1 cellular context compared by ENCODE assay signal in the genomic region with DNA sequence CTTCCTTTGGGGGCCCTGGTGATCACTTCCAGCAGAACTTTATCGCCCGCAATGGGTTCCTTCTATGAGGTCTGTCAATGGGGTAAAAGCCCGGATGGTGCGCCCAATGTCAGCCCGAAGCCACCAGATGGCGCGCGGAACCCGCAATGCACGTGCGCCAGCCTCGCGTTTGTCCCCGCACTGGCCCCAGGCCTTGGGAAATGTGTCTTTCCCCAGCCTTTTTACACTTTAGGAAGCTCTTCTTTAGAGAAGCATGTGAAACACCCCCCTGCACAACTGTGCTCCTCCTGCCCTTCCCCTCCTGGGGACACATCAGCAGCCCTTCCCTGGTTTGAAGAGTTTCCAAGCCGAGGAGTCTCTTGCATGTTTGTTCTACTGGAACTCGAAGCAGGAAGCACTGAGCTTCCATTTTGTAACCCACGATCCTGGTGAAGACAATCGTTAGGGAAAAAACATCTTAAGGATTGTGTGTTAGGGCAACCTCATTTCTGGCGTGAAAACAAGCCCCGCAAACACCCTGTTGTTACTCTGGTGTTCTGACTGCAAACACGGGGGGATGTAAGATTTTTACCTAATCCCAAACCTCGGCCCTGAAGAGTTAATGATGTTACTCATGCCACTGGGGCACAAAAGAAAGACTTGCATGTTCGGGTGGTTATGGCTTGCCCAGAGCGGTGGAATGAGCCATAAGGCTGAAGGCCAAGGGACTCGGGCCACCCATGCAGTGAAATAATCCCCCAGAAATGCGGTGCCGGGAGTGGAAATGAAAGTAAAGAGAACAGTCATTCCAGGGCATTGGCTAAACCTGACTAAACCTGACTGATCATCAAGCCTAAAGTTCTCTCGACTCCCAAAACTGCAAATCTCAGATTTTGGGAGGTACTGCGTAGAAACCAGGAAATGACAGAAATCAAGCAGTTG.
TF ChIP-seq lines count a peak whose summit lies in the region.

No MANE protein-coding gene starts in this region.

TF ChIP-seq in K562, 482 proteins besides CTCF, POLR2A, EP300 and RAD21 (continued from another document and continues in another):
- TF ChIP-seq ZNF395 (CRISPR knock-in tag; IDR thresholded peaks at IDR 0.05), result peak; percentile 97
- TF ChIP-seq ZNF239 (CRISPR knock-in tag; IDR thresholded peaks at IDR 0.05), result peak; percentile 74
- TF ChIP-seq BRF1 (IDR thresholded peaks at IDR 0.05; ENCODE audit: borderline replicate concordance, extremely low read depth, insufficient read length), result no peak
- peak in 2 of 3 experiments; percentile 26 to 65 for TF ChIP-seq YY1 (IDR thresholded peaks at IDR 0.05; ENCODE audit: borderline replicate concordance in 1 of 3, control insufficient read depth in 1 of 3, extremely low read depth in 1 of 3, insufficient read depth in 3 of 3, insufficient read length in 1 of 3, insufficient replicate concordance in 2 of 3, low read depth in 1 of 3, low read length in 2 of 3)
- no peak for TF ChIP-seq CBX2 (IDR thresholded peaks at IDR 0.05; ENCODE audit: insufficient read depth, low read length, poor library complexity, severe bottlenecking)
- no peak for TF ChIP-seq ZNF436 (CRISPR knock-in tag; IDR thresholded peaks at IDR 0.05)
- no peak for TF ChIP-seq ZFP30 (CRISPR knock-in tag; IDR thresholded peaks at IDR 0.05; ENCODE audit: borderline replicate concordance)
- TF ChIP-seq CAMTA2 (CRISPR knock-in tag; conservative IDR thresholded peaks at IDR 0.05), result no peak
- peak; percentile 63; the same call in 1 of the 2 replicates for TF ChIP-seq CBX5 (IDR thresholded peaks at IDR 0.05; ENCODE audit: borderline replicate concordance, low read depth)
- no peak for TF ChIP-seq RUNX1 (IDR thresholded peaks at IDR 0.05; ENCODE audit: low read depth)
- no peak for TF ChIP-seq SMAD1 (IDR thresholded peaks at IDR 0.05; ENCODE audit: low read depth, low read length, partially characterized antibody)
- peak; percentile 91 for TF ChIP-seq ZNF766 (CRISPR knock-in tag; conservative IDR thresholded peaks at IDR 0.05)
- no peak for TF ChIP-seq NFATC3 (IDR thresholded peaks at IDR 0.05)
- TF ChIP-seq ZFX (CRISPR knock-in tag; IDR thresholded peaks at IDR 0.05), result peak; percentile 90
- TF ChIP-seq CGGBP1 (CRISPR knock-in tag; IDR thresholded peaks at IDR 0.05), result 0 out of 2 replicates have a peak, but pooled peaks have one; percentile 50
- no peak for TF ChIP-seq RBM17 (IDR thresholded peaks at IDR 0.05; ENCODE audit: borderline replicate concordance, low read depth, low read length)
- TF ChIP-seq TEAD4 (IDR thresholded peaks at IDR 0.05; ENCODE audit: low read length), result peak; percentile 39
- peak; percentile 87; the same call in 1 of the 2 replicates for TF ChIP-seq TEAD4 (CRISPR knock-in tag; IDR thresholded peaks at IDR 0.05; ENCODE audit: borderline replicate concordance)
- no peak for TF ChIP-seq HLTF (IDR thresholded peaks at IDR 0.05)
- TF ChIP-seq ZNF384 (IDR thresholded peaks at IDR 0.05; ENCODE audit: low read depth, low read length), result peak; percentile 23; the same call in 1 of the 2 replicates
- TF ChIP-seq ILK (tag; IDR thresholded peaks at IDR 0.05; ENCODE audit: borderline replicate concordance, low read depth), result no peak
- TF ChIP-seq ELF2 (CRISPR knock-in tag; IDR thresholded peaks at IDR 0.05), result peak; percentile 75
- peak; percentile 29; the same call in 1 of the 2 replicates for TF ChIP-seq BCOR (IDR thresholded peaks at IDR 0.05)
- TF ChIP-seq NONO (IDR thresholded peaks at IDR 0.05; ENCODE audit: low read depth in 2 of 2, low read length in 1 of 2), result no peak
- no peak for TF ChIP-seq XRCC4 (IDR thresholded peaks at IDR 0.05; ENCODE audit: extremely low read depth, insufficient read depth, insufficient read length)
- TF ChIP-seq TAF15 (IDR thresholded peaks at IDR 0.05; ENCODE audit: low read depth, low read length), result no peak
- TF ChIP-seq, protein P1, sequence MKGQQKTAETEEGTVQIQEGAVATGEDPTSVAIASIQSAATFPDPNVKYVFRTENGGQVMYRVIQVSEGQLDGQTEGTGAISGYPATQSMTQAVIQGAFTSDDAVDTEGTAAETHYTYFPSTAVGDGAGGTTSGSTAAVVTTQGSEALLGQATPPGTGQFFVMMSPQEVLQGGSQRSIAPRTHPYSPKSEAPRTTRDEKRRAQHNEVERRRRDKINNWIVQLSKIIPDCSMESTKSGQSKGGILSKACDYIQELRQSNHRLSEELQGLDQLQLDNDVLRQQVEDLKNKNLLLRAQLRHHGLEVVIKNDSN (CRISPR knock-in tag; IDR thresholded peaks at IDR 0.05), result no peak
- TF ChIP-seq BDP1 (IDR thresholded peaks at IDR 0.05; ENCODE audit: insufficient read depth, insufficient read length), result no peak
- no peak; the same call in 1 of the 2 replicates for TF ChIP-seq ZNF311 (CRISPR knock-in tag; IDR thresholded peaks at IDR 0.05)
- no peak for TF ChIP-seq ZNF780A (CRISPR knock-in tag; IDR thresholded peaks at IDR 0.05)
- TF ChIP-seq CBFB (CRISPR knock-in tag; IDR thresholded peaks at IDR 0.05), result peak; percentile 92
- TF ChIP-seq IRF2 (CRISPR knock-in tag; IDR thresholded peaks at IDR 0.05), result no peak
- no peak for TF ChIP-seq MLLT1 (IDR thresholded peaks at IDR 0.05)
- TF ChIP-seq C11orf30 (IDR thresholded peaks at IDR 0.05; ENCODE audit: low read depth), result no peak
- no peak for TF ChIP-seq ZEB2 (IDR thresholded peaks at IDR 0.05)
- peak; percentile 83 for TF ChIP-seq NFXL1 (CRISPR knock-in tag; IDR thresholded peaks at IDR 0.05)
- peak; percentile 40 for TF ChIP-seq ERF (CRISPR knock-in tag; IDR thresholded peaks at IDR 0.05)
- TF ChIP-seq NFIC (IDR thresholded peaks at IDR 0.05), result peak; percentile 58
- no peak for TF ChIP-seq DACH1 (IDR thresholded peaks at IDR 0.05; ENCODE audit: partially characterized antibody)
- TF ChIP-seq CBX8 (IDR thresholded peaks at IDR 0.05; ENCODE audit: borderline replicate concordance, extremely low read depth, low read depth, low read length, poor library complexity, severe bottlenecking), result no peak
- peak; percentile 97 for TF ChIP-seq ZNF584 (CRISPR knock-in tag; IDR thresholded peaks at IDR 0.05; ENCODE audit: low read depth)
- no peak for TF ChIP-seq EZH2 (IDR thresholded peaks at IDR 0.05; ENCODE audit: borderline replicate concordance, low read depth, low read length)
- TF ChIP-seq ZNF583 (CRISPR knock-in tag; IDR thresholded peaks at IDR 0.05), result peak; percentile 89
- peak; percentile 95 for TF ChIP-seq ZNF175 (CRISPR knock-in tag; IDR thresholded peaks at IDR 0.05; ENCODE audit: low read depth)
- TF ChIP-seq TARDBP (IDR thresholded peaks at IDR 0.05), result no peak; the same call in 1 of the 2 replicates
- peak; percentile 37; the same call in 1 of the 2 replicates for TF ChIP-seq ATF7 (IDR thresholded peaks at IDR 0.05)
- TF ChIP-seq, protein P2, sequence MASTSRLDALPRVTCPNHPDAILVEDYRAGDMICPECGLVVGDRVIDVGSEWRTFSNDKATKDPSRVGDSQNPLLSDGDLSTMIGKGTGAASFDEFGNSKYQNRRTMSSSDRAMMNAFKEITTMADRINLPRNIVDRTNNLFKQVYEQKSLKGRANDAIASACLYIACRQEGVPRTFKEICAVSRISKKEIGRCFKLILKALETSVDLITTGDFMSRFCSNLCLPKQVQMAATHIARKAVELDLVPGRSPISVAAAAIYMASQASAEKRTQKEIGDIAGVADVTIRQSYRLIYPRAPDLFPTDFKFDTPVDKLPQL (IDR thresholded peaks at IDR 0.05; ENCODE audit: extremely low read depth, insufficient read length), result no peak
- peak; percentile 24; the same call in 1 of the 2 replicates for TF ChIP-seq ELF4 (CRISPR knock-in tag; IDR thresholded peaks at IDR 0.05)
- TF ChIP-seq POLR3A (IDR thresholded peaks at IDR 0.05; ENCODE audit: borderline replicate concordance, extremely low read depth, insufficient read depth, insufficient read length), result no peak
- TF ChIP-seq ZSCAN32 (CRISPR knock-in tag; IDR thresholded peaks at IDR 0.05), result no peak
- peak; percentile 47; the same call in 1 of the 2 replicates for TF ChIP-seq ZNF263 (CRISPR knock-in tag; IDR thresholded peaks at IDR 0.05; ENCODE audit: borderline replicate concordance)
- TF ChIP-seq PHB (CRISPR knock-in tag; IDR thresholded peaks at IDR 0.05), result no peak
- TF ChIP-seq MCM2 (IDR thresholded peaks at IDR 0.05; ENCODE audit: low read depth), result no peak
- TF ChIP-seq FOXA3 (CRISPR knock-in tag; conservative IDR thresholded peaks at IDR 0.05 in 1 of 2, IDR thresholded peaks at IDR 0.05 in 1 of 2), result no peak
- no peak for TF ChIP-seq POLR3G (IDR thresholded peaks at IDR 0.05; ENCODE audit: extremely low read depth, insufficient read length, insufficient replicate concordance)
- peak; percentile 32; the same call in 1 of the 2 replicates for TF ChIP-seq ETV1 (tag; conservative IDR thresholded peaks at IDR 0.05; ENCODE audit: low read depth)
- no peak for TF ChIP-seq KHSRP (IDR thresholded peaks at IDR 0.05)
- TF ChIP-seq FIP1L1 (IDR thresholded peaks at IDR 0.05; ENCODE audit: low read depth, low read length, poor library complexity, severe bottlenecking), result no peak
- TF ChIP-seq MCM3 (IDR thresholded peaks at IDR 0.05), result no peak
- TF ChIP-seq DLX4 (CRISPR knock-in tag; IDR thresholded peaks at IDR 0.05), result no peak
- TF ChIP-seq ZNF764 (CRISPR knock-in tag; IDR thresholded peaks at IDR 0.05; ENCODE audit: low read depth), result no peak
- TF ChIP-seq TAF7 (tag; IDR thresholded peaks at IDR 0.05), result peak; percentile 71
- TF ChIP-seq TBL1XR1 (IDR thresholded peaks at IDR 0.05; ENCODE audit: low read length in 2 of 2), result peak in 1 of 2 experiments; percentile 20; a peak in 1 of 4 replicates
- TF ChIP-seq ZNF57 (CRISPR knock-in tag; IDR thresholded peaks at IDR 0.05), result no peak
